ENCODE assay signal across 1 cellular context in genomic region chr11:827146-827860, GRCh38.
TF ChIP-seq lines count a peak whose summit lies in the region.

No MANE protein-coding gene starts in this region.

TF ChIP-seq in HepG2, 621 proteins besides CTCF, POLR2A, EP300 and RAD21 (continued from another document and continues in another):
- peak; percentile 47; the same call in 1 of the 2 replicates for TF ChIP-seq ZNF281 (CRISPR knock-in tag; IDR thresholded peaks at IDR 0.05; ENCODE audit: borderline replicate concordance)
- no peak; the same call in 1 of the 2 replicates for TF ChIP-seq KLF6 (CRISPR knock-in tag; IDR thresholded peaks at IDR 0.05)
- peak; percentile 83 for TF ChIP-seq ZNF296 (CRISPR knock-in tag; conservative IDR thresholded peaks at IDR 0.05)
- no peak for TF ChIP-seq ATF1 (CRISPR knock-in tag; IDR thresholded peaks at IDR 0.05)
- peak; percentile 89 for TF ChIP-seq ZNF414 (CRISPR knock-in tag; IDR thresholded peaks at IDR 0.05)
- peak; percentile 77 for TF ChIP-seq SKI (IDR thresholded peaks at IDR 0.05; ENCODE audit: partially characterized antibody)
- TF ChIP-seq SMAD1 (CRISPR knock-in tag; IDR thresholded peaks at IDR 0.05; ENCODE audit: borderline replicate concordance, low read depth): peak; percentile 46; the same call in 1 of the 2 replicates
- 0 out of 2 replicates have a peak, but pooled peaks have one; percentile 64 for TF ChIP-seq ZBED4 (CRISPR knock-in tag; IDR thresholded peaks at IDR 0.05; ENCODE audit: borderline replicate concordance)
- TF ChIP-seq ZBTB46 (CRISPR knock-in tag; IDR thresholded peaks at IDR 0.05; ENCODE audit: borderline replicate concordance): peak; percentile 69; the same call in 1 of the 2 replicates
- peak; percentile 33; the same call in 1 of the 2 replicates for TF ChIP-seq ZNF292 (CRISPR knock-in tag; IDR thresholded peaks at IDR 0.05; ENCODE audit: borderline replicate concordance, low read depth)
- peak; percentile 60; the same call in 1 of the 2 replicates for TF ChIP-seq ZNF276 (CRISPR knock-in tag; IDR thresholded peaks at IDR 0.05; ENCODE audit: low read depth)
- TF ChIP-seq ZNF280B (CRISPR knock-in tag; IDR thresholded peaks at IDR 0.05; ENCODE audit: borderline replicate concordance): peak; percentile 88
- 0 out of 2 replicates have a peak, but pooled peaks have one; percentile 42 for TF ChIP-seq BCL3 (CRISPR knock-in tag; IDR thresholded peaks at IDR 0.05)
- TF ChIP-seq RBFOX2 (IDR thresholded peaks at IDR 0.05; ENCODE audit: low read depth, low read length): peak; percentile 71
- peak; percentile 74; the same call in 1 of the 2 replicates for TF ChIP-seq MXD3 (CRISPR knock-in tag; IDR thresholded peaks at IDR 0.05)
- peak; percentile 47; the same call in 1 of the 2 replicates for TF ChIP-seq TBX2 (CRISPR knock-in tag; IDR thresholded peaks at IDR 0.05; ENCODE audit: borderline replicate concordance)
- peak; percentile 25; the same call in 1 of the 2 replicates for TF ChIP-seq FOXK1 (CRISPR knock-in tag; IDR thresholded peaks at IDR 0.05; ENCODE audit: borderline replicate concordance, low read depth)
- peak; percentile 49 for TF ChIP-seq MED1 (CRISPR knock-in tag; IDR thresholded peaks at IDR 0.05)
- peak; percentile 53; the same call in 1 of the 2 replicates for TF ChIP-seq THAP7 (CRISPR knock-in tag; IDR thresholded peaks at IDR 0.05)
- peak; percentile 67 for TF ChIP-seq U2AF1 (optimal IDR thresholded peaks at IDR 0.05; ENCODE audit: low read depth, low read length)
- 0 out of 2 replicates have a peak, but pooled peaks have one; percentile 66 for TF ChIP-seq ZBTB7B (CRISPR knock-in tag; IDR thresholded peaks at IDR 0.05)
- peak; percentile 43 for TF ChIP-seq AGO2 (optimal IDR thresholded peaks at IDR 0.05; ENCODE audit: low read depth, low read length)
- TF ChIP-seq MED13 (CRISPR knock-in tag; IDR thresholded peaks at IDR 0.05): 0 out of 2 replicates have a peak, but pooled peaks have one; percentile 59
- TF ChIP-seq DR1 (CRISPR knock-in tag; IDR thresholded peaks at IDR 0.05): peak; percentile 57; the same call in 1 of the 2 replicates
- peak; percentile 49; the same call in 1 of the 2 replicates for TF ChIP-seq ZBTB4 (CRISPR knock-in tag; IDR thresholded peaks at IDR 0.05; ENCODE audit: borderline replicate concordance)
- no peak for TF ChIP-seq HIC2 (CRISPR knock-in tag; IDR thresholded peaks at IDR 0.05; ENCODE audit: low read depth)
- TF ChIP-seq NONO (IDR thresholded peaks at IDR 0.05): no peak
- TF ChIP-seq NONO (CRISPR knock-in tag; conservative IDR thresholded peaks at IDR 0.05): peak; percentile 70; the same call in 1 of the 2 replicates
- peak; percentile 43; the same call in 1 of the 2 replicates for TF ChIP-seq ZBTB2 (CRISPR knock-in tag; IDR thresholded peaks at IDR 0.05; ENCODE audit: low read depth)
- TF ChIP-seq ZC3H13 (CRISPR knock-in tag; IDR thresholded peaks at IDR 0.05): no peak
